In genomic region chr3:111717601-111718000, GRCh38 we compare ENCODE assay signal across 8 cellular contexts.
DNase-seq lines count a peak whose midpoint lies in the region; ATAC-seq, FAIRE-seq and TF ChIP-seq lines count a peak whose summit lies in the region.

No MANE protein-coding gene starts in this region.

- H3K4me1 Mint-ChIP-seq in central memory CD8-positive, alpha-beta T cell = peaks cover 14% of the 10 kb centered on the region

- peaks cover 42% of the 10 kb centered on the region for H3K36me3 Mint-ChIP-seq in central memory CD8-positive, alpha-beta T cell (ENCODE audit: insufficient read depth)

- no peak overlapping the region for H3K27ac ChIP-seq in C4-2B

- TF ChIP-seq CTCF in C4-2B (conservative IDR thresholded peaks at IDR 0.05) = peak; percentile 89

- no peak overlapping the region for H3K4me3 Mint-ChIP-seq in central memory CD8-positive, alpha-beta T cell

- H3K27me3 Mint-ChIP-seq in central memory CD8-positive, alpha-beta T cell = no peaks in the 10 kb centered on the region

- H3K9me3 Mint-ChIP-seq in central memory CD8-positive, alpha-beta T cell = no peaks in the 10 kb centered on the region

- peak; percentile 84 for FAIRE-seq in GM19239 (lab: Jason Lieb, UNC)

- DNase-seq in GM19239 (ENCODE audit: insufficient read length, low spot score) (peak; percentile 30), NCI-H345 (lab: John Stamatoyannopoulos, UW) (peak; percentile 58), left kidney (ENCODE audit: low read depth, low spot score) (peak; percentile 94)
- peak; percentile 45 to 54 for DNase-seq in central memory CD8-positive, alpha-beta T cell (ENCODE audit: low spot score in 2 of 2)
- DNase-seq in stimulated activated CD4-positive, alpha-beta T cell treated with anti-CD3 and anti-CD28 coated beads, Interleukin-4, amount 100 ng/mL, for 4 hours = peak; percentile 47 to 61

- peak overlapping the region; percentile 39 for H3K27ac Mint-ChIP-seq in central memory CD8-positive, alpha-beta T cell (ENCODE audit: low read depth)

- ATAC-seq in HG03280 (IDR thresholded peaks at IDR 0.05; ENCODE audit: unreplicated experiment) = peak; percentile 92
- ATAC-seq in activated CD4-positive, CD25-positive, alpha-beta regulatory T cell treated with anti-CD3 and anti-CD28 coated beads, Interleukin-2, amount 50 U/mL, for 24 hours = peak; percentile 84 to 91
- peak; percentile 78 for ATAC-seq in central memory CD8-positive, alpha-beta T cell (replicated peaks; ENCODE audit: extremely low read depth, poor library complexity, severe bottlenecking)

Comparison
In these comparisons a context has a peak if more than half of its experiments do, and no peak if none do; other contexts are left out.
1. DNase-seq: peak in every context shown above with its lines; median percentile 94 in left kidney; 58 in NCI-H345; 54 in stimulated activated CD4-positive, alpha-beta T cell treated with anti-CD3 and anti-CD28 coated beads, Interleukin-4, amount 100 ng/mL, for 4 hours; 50 in central memory CD8-positive, alpha-beta T cell; 30 in GM19239.